In genomic region chr16:66147338-66147737, GRCh38 we compare ENCODE assay signal across 19 cellular contexts.
DNase-seq lines count a peak whose midpoint lies in the region; ATAC-seq and TF ChIP-seq lines count a peak whose summit lies in the region.
"Had no signal": no experiment of that assay in that cellular context is flagged by ENCODE, and none has a peak within 500 bp of the region (broad histone marks: within the 10 kb centered on the region; RNA-seq: fewer than 3 reads in every experiment).

No MANE protein-coding gene starts in this region.

- H3K27me3 ChIP-seq in A673 (replicated peaks; ENCODE audit: insufficient read depth, low read depth, low read length, poor library complexity) (no peaks in the 10 kb centered on the region), mesenchymal stem cell (ENCODE audit: control insufficient read depth in 1 of 2, insufficient read depth in 1 of 2, low read length in 2 of 2) (no peaks in the 10 kb centered on the region), parathyroid adenoma (ENCODE audit: control insufficient read depth, insufficient read depth, low read length) (no peaks in the 10 kb centered on the region), tibial nerve (no peaks in the 10 kb centered on the region)
- H3K27me3 ChIP-seq: BE2C had no signal

- H3K27ac ChIP-seq in A673 (ENCODE audit: low read depth, low read length, poor library complexity, severe bottlenecking) (peak overlapping the region; percentile 62), SK-N-MC (peak overlapping the region; percentile 92), mesenchymal stem cell (ENCODE audit: low read length, poor library complexity, severe bottlenecking) (no peak overlapping the region), parathyroid adenoma (no peak overlapping the region), tibial nerve (no peak overlapping the region)
- H3K27ac ChIP-seq: HL-60 had no signal

- intact Hi-C loops in A673 (cut with micrococcal nuclease; ENCODE audit: unreplicated experiment): no loop called here

- H3K9ac ChIP-seq in SK-N-MC (ENCODE audit: insufficient read length): peak overlapping the region; percentile 46
- H3K9ac ChIP-seq in mesenchymal stem cell (ENCODE audit: low read length): no peak overlapping the region
- H3K9ac ChIP-seq in parathyroid adenoma: no peak overlapping the region

- no peak overlapping the region for H2AK5ac ChIP-seq in mesenchymal stem cell (ENCODE audit: low read length, severe bottlenecking)

- no peak overlapping the region for H4K8ac ChIP-seq in mesenchymal stem cell (ENCODE audit: low read length)

- TF ChIP-seq EP300 in tibial nerve (IDR thresholded peaks at IDR 0.05): no peak

- H3K23ac ChIP-seq in mesenchymal stem cell (ENCODE audit: low read length in 2 of 2): no peak overlapping the region

- H2BK15ac ChIP-seq in mesenchymal stem cell (ENCODE audit: low read depth, poor library complexity, severe bottlenecking): no peak overlapping the region

- TF ChIP-seq CTCF in A673 (conservative IDR thresholded peaks at IDR 0.05; ENCODE audit: low read depth, low read length): no peak
- TF ChIP-seq CTCF in parathyroid adenoma (IDR thresholded peaks at IDR 0.05): no peak
- no peak for TF ChIP-seq CTCF in tibial nerve (IDR thresholded peaks at IDR 0.05)

- CTCF ChIA-PET in A673 (lab: Charles Lee): interaction anchor here (0.7 kb wide), 1 partner anchor 721 kb away, joined by 3 read pairs; no protein-coding TSS in a partner anchor

- H4K91ac ChIP-seq in mesenchymal stem cell (ENCODE audit: low read length): no peak overlapping the region

- ATAC-seq in HG03442 (IDR thresholded peaks at IDR 0.05; ENCODE audit: unreplicated experiment): no peak
- ATAC-seq: GM23338 had no signal

- H3K79me1 ChIP-seq in mesenchymal stem cell (replicated peaks; ENCODE audit: low read length, poor library complexity, severe bottlenecking): no peaks in the 10 kb centered on the region

- no peak overlapping the region for H2AFZ ChIP-seq in mesenchymal stem cell (ENCODE audit: low read depth, low read length)
- peak overlapping the region; percentile 11 for H2AFZ ChIP-seq in parathyroid adenoma
- H2AFZ ChIP-seq: GM23338 had no signal

- H3K36me3 ChIP-seq in A673 (ENCODE audit: insufficient read depth, low read length, poor library complexity, severe bottlenecking): no peaks in the 10 kb centered on the region
- no peaks in the 10 kb centered on the region for H3K36me3 ChIP-seq in SK-N-MC (ENCODE audit: insufficient read depth, low read length)
- H3K36me3 ChIP-seq in mesenchymal stem cell (ENCODE audit: control insufficient read depth in 1 of 2, insufficient read depth in 2 of 2, low read depth in 1 of 2, low read length in 2 of 2): no peaks in the 10 kb centered on the region
- no peaks in the 10 kb centered on the region for H3K36me3 ChIP-seq in parathyroid adenoma (ENCODE audit: control insufficient read depth, insufficient read depth, low read length)
- H3K36me3 ChIP-seq in tibial nerve: no peaks in the 10 kb centered on the region
- H3K36me3 ChIP-seq: BE2C had no signal

- no TSS peak for BruUV-seq in A673 (replicated peaks; lab: Mats Ljungman, UMichigan)

- no peak for TF ChIP-seq POLR2A in tibial nerve (IDR thresholded peaks at IDR 0.05)

- no peak overlapping the region for H3K4me3 ChIP-seq in A673 (ENCODE audit: low read depth, low read length, poor library complexity, severe bottlenecking)
- H3K4me3 ChIP-seq in SK-N-MC: peak overlapping the region; percentile 52
- no peak overlapping the region for H3K4me3 ChIP-seq in mesenchymal stem cell (ENCODE audit: insufficient read depth in 1 of 2, low read depth in 1 of 2, low read length in 2 of 2)
- no peak overlapping the region for H3K4me3 ChIP-seq in parathyroid adenoma (ENCODE audit: low read depth, low read length)
- no peak overlapping the region for H3K4me3 ChIP-seq in tibial nerve
- H3K4me3 ChIP-seq: GM23338 had no signal

- 89% methylated on average over 6 of the region's 6 CpGs for WGBS in mesenchymal stem cell
- WGBS in tibial nerve, 2 donors: 65 to 75% methylated on average over 6 of the region's 6 CpGs

- DNase-seq in A673 (ENCODE audit: low spot score) (peak; percentile 62), SK-N-MC (ENCODE audit: low read depth, low spot score) (no peak), mesenchymal stem cell (no peak), SHP77 (lab: John Stamatoyannopoulos, UW) (no peak), tibial nerve (ENCODE audit: low spot score in 2 of 2) (no peak)
- DNase-seq: ACHN; BE2C; C1 segment of cervical spinal cord; CD4-positive, CD25-positive, alpha-beta regulatory T cell; CD8-positive, alpha-beta memory T cell; COR-L47; DMS153; DMS79; GDM1; HCEC 1CT had no signal

- peak overlapping the region in 1 of 2 experiments; percentile 57 for H2BK12ac ChIP-seq in mesenchymal stem cell (ENCODE audit: low read length in 2 of 2)

- H3K18ac ChIP-seq in mesenchymal stem cell (ENCODE audit: low read depth in 1 of 2, low read length in 2 of 2): peak overlapping the region; percentile 40 to 46

- H3K9me3 ChIP-seq in A673 (ENCODE audit: low read depth, low read length, poor library complexity, severe bottlenecking) (no peaks in the 10 kb centered on the region), SK-N-MC (ENCODE audit: low read depth, low read length) (no peaks in the 10 kb centered on the region), mesenchymal stem cell (ENCODE audit: control insufficient read depth, low read length) (no peaks in the 10 kb centered on the region), parathyroid adenoma (ENCODE audit: control insufficient read depth, low read length) (no peaks in the 10 kb centered on the region), tibial nerve (no peaks in the 10 kb centered on the region)
- H3K9me3 ChIP-seq: BE2C had no signal

- H3K79me2 ChIP-seq in parathyroid adenoma: no peaks in the 10 kb centered on the region

- no peak overlapping the region for H3K4me2 ChIP-seq in mesenchymal stem cell (ENCODE audit: low read length, poor library complexity, severe bottlenecking)
- no peak overlapping the region for H3K4me2 ChIP-seq in parathyroid adenoma (ENCODE audit: low read length)
- H3K4me2 ChIP-seq: GM23338 had no signal

- no peak overlapping the region for H2BK120ac ChIP-seq in mesenchymal stem cell (ENCODE audit: low read depth, low read length)

- H3K4me1 ChIP-seq in A673 (ENCODE audit: insufficient read depth, low read length, poor library complexity, severe bottlenecking) (peaks cover 34% of the 10 kb centered on the region), mesenchymal stem cell (ENCODE audit: control insufficient read depth, insufficient read depth, low read depth, low read length) (peaks cover 10% of the 10 kb centered on the region), parathyroid adenoma (peaks cover 29% of the 10 kb centered on the region), tibial nerve (peaks cover 0 to 24% (median 6%) of the 10 kb centered on the region in 4 donors)

- H3K14ac ChIP-seq in mesenchymal stem cell (ENCODE audit: low read length in 2 of 2): no peak overlapping the region

- POLR2A ChIA-PET in A673 (lab: Charles Lee; ENCODE audit: low non-redundant PET): interaction anchor here (0.6 kb wide), 1 partner anchor 1252 kb away, joined by 3 read pairs; no protein-coding TSS in a partner anchor

- H3K4ac ChIP-seq in mesenchymal stem cell (ENCODE audit: low read depth in 1 of 2, low read length in 2 of 2): peak overlapping the region in 1 of 2 experiments; percentile 32

- H2BK5ac ChIP-seq in mesenchymal stem cell (ENCODE audit: low read depth, low read length, poor library complexity, severe bottlenecking): no peak overlapping the region

Comparison
In these comparisons a context has a peak if more than half of its experiments do, and no peak if none do; other contexts are left out.
1. H3K27ac ChIP-seq: peak in A673 (single experiment) and SK-N-MC (single experiment); none in mesenchymal stem cell (single experiment), parathyroid adenoma (single experiment) and tibial nerve (0 of 4).